ENCODE assay signal across 8 cellular contexts in the genomic region with DNA sequence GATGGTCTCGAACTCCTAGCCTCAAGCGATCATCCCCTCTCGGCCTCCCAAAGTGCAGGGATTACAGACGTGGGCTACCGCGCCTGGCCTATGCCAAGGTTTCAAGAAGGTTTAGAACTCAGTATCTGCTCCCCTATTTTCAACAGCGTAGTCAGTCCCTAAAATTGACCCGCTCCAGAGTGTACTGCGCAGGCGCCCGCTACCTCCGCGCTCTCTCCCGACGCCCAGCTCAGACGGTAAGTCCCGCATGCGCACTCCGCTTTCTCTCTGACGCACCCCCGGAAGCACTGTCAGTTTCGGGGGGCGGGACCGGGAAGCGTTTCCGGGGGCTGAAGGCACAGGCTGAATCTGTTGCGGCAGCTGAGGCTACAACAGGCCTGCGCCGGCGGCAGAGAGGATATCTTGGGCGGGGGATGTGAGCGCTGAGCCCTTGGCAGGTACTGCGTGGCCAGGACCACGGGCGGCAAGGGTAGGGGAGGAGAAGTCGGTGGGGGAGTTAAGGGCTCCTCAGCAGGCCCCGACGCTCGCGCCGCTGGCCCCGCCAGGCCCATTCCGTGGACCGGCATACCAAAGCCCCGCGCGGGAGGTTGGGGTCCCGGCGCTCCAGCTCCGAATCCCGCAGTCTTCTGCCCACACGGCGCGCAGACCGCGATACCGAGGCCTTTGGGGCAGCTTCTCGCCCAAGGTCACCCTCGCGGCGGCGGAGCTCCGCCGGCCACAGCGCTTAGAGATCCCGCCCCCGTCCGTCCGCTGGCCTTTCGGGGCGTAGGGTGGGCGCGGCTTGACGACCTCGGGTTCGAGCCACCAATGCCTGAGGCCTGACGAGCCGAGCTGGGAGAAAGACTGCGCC. TPM values are rescaled to one million over a fixed set of nuclear protein-coding genes. Genes with fewer than 3 reads are reported as not detected.
DNase-seq lines count a peak whose midpoint lies in the region; ATAC-seq and TF ChIP-seq lines count a peak whose summit lies in the region.

A gene with protein sequence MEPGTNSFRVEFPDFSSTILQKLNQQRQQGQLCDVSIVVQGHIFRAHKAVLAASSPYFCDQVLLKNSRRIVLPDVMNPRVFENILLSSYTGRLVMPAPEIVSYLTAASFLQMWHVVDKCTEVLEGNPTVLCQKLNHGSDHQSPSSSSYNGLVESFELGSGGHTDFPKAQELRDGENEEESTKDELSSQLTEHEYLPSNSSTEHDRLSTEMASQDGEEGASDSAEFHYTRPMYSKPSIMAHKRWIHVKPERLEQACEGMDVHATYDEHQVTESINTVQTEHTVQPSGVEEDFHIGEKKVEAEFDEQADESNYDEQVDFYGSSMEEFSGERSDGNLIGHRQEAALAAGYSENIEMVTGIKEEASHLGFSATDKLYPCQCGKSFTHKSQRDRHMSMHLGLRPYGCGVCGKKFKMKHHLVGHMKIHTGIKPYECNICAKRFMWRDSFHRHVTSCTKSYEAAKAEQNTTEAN (plus strand): TSS at position 345 of the 850 bp plus-strand sequence. CDS start 27,470 bp downstream, outside the sequence.

- peaks cover 30% of the 10 kb centered on the region for H3K79me2 ChIP-seq in OCI-LY1 (ENCODE audit: insufficient read depth, low read length)

- H3K4me1 ChIP-seq in OCI-LY1 (ENCODE audit: insufficient read depth, low read length, severe bottlenecking) (peaks cover 22% of the 10 kb centered on the region), endodermal cell (ENCODE audit: control insufficient read depth, insufficient read depth, low read length) (peaks cover 4% of the 10 kb centered on the region)

- H3K9me2 ChIP-seq in OCI-LY1 (ENCODE audit: low read depth, low read length), result no peaks in the 10 kb centered on the region

- peak within 1 kb of the TSS; percentile 75 for H3K9ac ChIP-seq in OCI-LY1 (ENCODE audit: low read length)
- H3K9ac ChIP-seq in endodermal cell (ENCODE audit: extremely low read depth, low read length, poor library complexity, severe bottlenecking), result peak within 1 kb of the TSS; percentile 57

- H3F3A ChIP-seq in OCI-LY1 (ENCODE audit: insufficient read depth, low read length), result no peaks in the 10 kb centered on the region

- H3K27ac ChIP-seq in OCI-LY1 (ENCODE audit: low read depth, low read length, poor library complexity, severe bottlenecking) (peak within 1 kb of the TSS; percentile 47), endodermal cell (ENCODE audit: low read depth, low read length) (peak within 1 kb of the TSS; percentile 63)

- H3K9me3 Mint-ChIP-seq in endodermal cell, result peaks cover 5% of the 10 kb centered on the region

- WGBS in endodermal cell (ENCODE audit: insufficient coverage in 1 of 2, insufficient read length in 1 of 2), 2 experiments, result 3 to 6% methylated on average over 26 to 79 of the region's 79 CpGs

- H3K36me3 ChIP-seq in OCI-LY1 (ENCODE audit: insufficient read depth, low read length), result peaks cover 10% of the 10 kb centered on the region; the same call in 1 of the 2 replicates
- H3K36me3 ChIP-seq in endodermal cell (ENCODE audit: control insufficient read depth, insufficient read depth, low read length), result peaks cover 23% of the 10 kb centered on the region

- no peak for TF ChIP-seq CTCF in OCI-LY1 (IDR thresholded peaks at IDR 0.05; ENCODE audit: low read length)
- TF ChIP-seq CTCF in endodermal cell (conservative IDR thresholded peaks at IDR 0.05), result no peak

- H3K4me1 Mint-ChIP-seq in endodermal cell, result peaks cover 13% of the 10 kb centered on the region

- H3K27me3 Mint-ChIP-seq in endodermal cell (ENCODE audit: insufficient read depth), result peaks cover 13% of the 10 kb centered on the region

- 0 out of 2 replicates have a peak, but pooled peaks cover 3% of the 10 kb centered on the region for H4K20me1 ChIP-seq in OCI-LY1 (ENCODE audit: insufficient read depth, low read length)

- H3K4me3 Mint-ChIP-seq in endodermal cell, result peak within 1 kb of the TSS; percentile 91

- peaks cover 3% of the 10 kb centered on the region; the same call in 1 of the 2 replicates for H3K27me3 ChIP-seq in OCI-LY1 (ENCODE audit: insufficient read depth, low read length)
- peaks cover 9% of the 10 kb centered on the region for H3K27me3 ChIP-seq in endodermal cell (ENCODE audit: control insufficient read depth, insufficient read depth, low read length, poor library complexity, severe bottlenecking)

- H3K4me2 ChIP-seq in OCI-LY1 (ENCODE audit: low read length), result peak within 1 kb of the TSS; percentile 72

- DNase-seq in Caki2 (ENCODE audit: low read depth) (peak; percentile 93), HuH-7 (ENCODE audit: low spot score) (peak; percentile 94), endodermal cell (peak; percentile 99), mesenteric fat pad (ENCODE audit: low spot score) (peak; percentile 99)
- DNase-seq in activated CD8-positive, alpha-beta memory T cell treated with anti-CD3 and anti-CD28 coated beads, Interleukin-2, amount 50 U/mL, for 24 hours (ENCODE audit: extremely low read depth), result peak; percentile 96
- DNase-seq in stimulated activated CD8-positive, alpha-beta memory T cell treated with anti-CD3 and anti-CD28 coated beads, Interleukin-15, amount 100 ng/mL, for 1 hour (ENCODE audit: low read depth), result peak; percentile 98

- ATAC-seq in GM21423 (IDR thresholded peaks at IDR 0.05; ENCODE audit: unreplicated experiment), result peak; percentile 64

- H3K36me3 Mint-ChIP-seq in endodermal cell (ENCODE audit: low read depth), result peaks cover 2% of the 10 kb centered on the region

- peak within 1 kb of the TSS; percentile 94 for H3K27ac Mint-ChIP-seq in endodermal cell

- in situ Hi-C loops in Caki2 (cut with HindIII; ENCODE audit: low pct_unique_long_range_greater_than_20kb, low sequenced_read_pairs), result no loop called here

- peak within 1 kb of the TSS; percentile 85; the same call in 1 of the 2 replicates for H2AFZ ChIP-seq in OCI-LY1 (ENCODE audit: low read length)

- H3K4me3 ChIP-seq in OCI-LY1 (ENCODE audit: low read depth, low read length, poor library complexity, severe bottlenecking), result peak within 1 kb of the TSS; percentile 79
- H3K4me3 ChIP-seq in endodermal cell (ENCODE audit: low read length), result peak within 1 kb of the TSS; percentile 94

- no peaks in the 10 kb centered on the region for H3K9me3 ChIP-seq in OCI-LY1 (ENCODE audit: low read length)
- no peaks in the 10 kb centered on the region for H3K9me3 ChIP-seq in endodermal cell (ENCODE audit: control insufficient read depth, low read length)

RNA-seq across cellular contexts. Expression of the gene that starts here (rescaled TPM):
- 0.49 and 0.98 TPM in 2 replicates for total RNA-seq in Caki2 (2014; rRNA removed; shearing (Covaris generic); ENCODE audit: low replicate concordance)
- total RNA-seq in endodermal cell (10 to 100 TPM; 17.4 to 24.2 TPM), mesenteric fat pad (20.9 TPM)
- polyA plus RNA-seq in endodermal cell (2013, experiment 1 of 2), result 7.9 TPM
- 12.3 TPM for polyA plus RNA-seq in endodermal cell (2013, experiment 2 of 2)

Comparison
In these comparisons a context has a peak if more than half of its experiments do, and no peak if none do; other contexts are left out.
1. Peak in every context shown above with its lines: DNase-seq, ATAC-seq, H3K4me3 ChIP-seq and H3K27ac ChIP-seq.
2. Peak in DNase-seq in Caki2; RNA of the gene not detected or under 1 TPM.